In the genomic region with DNA sequence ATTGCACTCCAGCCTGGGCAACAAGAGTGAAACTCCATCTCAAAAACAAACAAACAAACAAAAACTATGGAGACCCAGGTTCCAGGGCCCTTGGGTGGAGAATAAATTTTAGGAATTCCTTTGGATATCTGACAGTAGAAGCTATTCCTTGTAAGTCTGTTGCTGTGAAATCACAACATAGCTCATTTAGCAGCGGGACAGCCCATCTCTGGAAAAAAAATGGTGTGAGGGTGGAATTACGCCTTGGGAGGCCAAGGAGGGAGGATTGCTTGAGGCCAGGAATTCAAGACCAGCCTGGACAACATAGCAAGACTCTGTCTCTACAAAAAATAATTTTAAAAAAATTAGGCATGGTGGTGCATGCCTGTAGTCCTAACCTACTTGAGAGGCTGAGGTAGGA, we compare ENCODE assay signal across 38 cellular contexts. TPM values are rescaled to one million over a fixed set of nuclear protein-coding genes. Genes with fewer than 3 reads are reported as not detected.
"Had no signal": no experiment of that assay in that cellular context is flagged by ENCODE, and none has a peak within 500 bp of the region (broad histone marks: within the 10 kb centered on the region; RNA-seq: fewer than 3 reads in every experiment).

No MANE protein-coding gene starts in this region.

- H3K36me3 ChIP-seq: MG63 had no signal

- H3K27me3 ChIP-seq: MG63 had no signal

- H3K9ac ChIP-seq: KMS-11 had no signal

- H3K27ac ChIP-seq: KMS-11 had no signal

- H3K4me3 ChIP-seq: MG63 had no signal

- H3K4me2 ChIP-seq: KMS-11 had no signal

- H3K9me3 ChIP-seq: MG63 had no signal

- DNase-seq: Kasumi-1, KBM-7, KG1, MG63, MM.1S, MV-4-11, NCI-H1048, NCI-H1092, NCI-H1092 treated with DMSO at 0.1 percent for 48 hours, NCI-H1105, NCI-H1105 treated with DMSO at 0.1 percent for 48 hours, NCI-H1417, NCI-H1417 treated with DMSO at 0.1 percent for 48 hours, NCI-H1436, NCI-H1436 treated with DMSO at 0.1 percent for 48 hours, NCI-H146, NCI-H1694, NCI-H1694 treated with DMSO at 0.1 percent for 48 hours, NCI-H187, NCI-H187 treated with DMSO at 0.1 percent for 48 hours, NCI-H1930, NCI-H2029, NCI-H2029 treated with DMSO at 0.1 percent for 48 hours, NCI-H2081, NCI-H2081 treated with DMSO at 0.1 percent for 48 hours, NCI-H2107, NCI-H2171, NCI-H2171 treated with DMSO at 0.1 percent for 48 hours, NCI-H2227 treated with DMSO at 0.1 percent for 48 hours, NCI-H226, NCI-H345, NCI-H446, NCI-H446 treated with DMSO at 0.1 percent for 48 hours had no signal

RNA-seq across cellular contexts. Expression of gene UBE2L5, which starts 27.8 kb away (rescaled TPM):
- total RNA-seq: LHCN-M2, M059J, MCF 10A, NCI-H460 had no signal
